ENCODE assay signal across 12 cellular contexts in the genomic region with DNA sequence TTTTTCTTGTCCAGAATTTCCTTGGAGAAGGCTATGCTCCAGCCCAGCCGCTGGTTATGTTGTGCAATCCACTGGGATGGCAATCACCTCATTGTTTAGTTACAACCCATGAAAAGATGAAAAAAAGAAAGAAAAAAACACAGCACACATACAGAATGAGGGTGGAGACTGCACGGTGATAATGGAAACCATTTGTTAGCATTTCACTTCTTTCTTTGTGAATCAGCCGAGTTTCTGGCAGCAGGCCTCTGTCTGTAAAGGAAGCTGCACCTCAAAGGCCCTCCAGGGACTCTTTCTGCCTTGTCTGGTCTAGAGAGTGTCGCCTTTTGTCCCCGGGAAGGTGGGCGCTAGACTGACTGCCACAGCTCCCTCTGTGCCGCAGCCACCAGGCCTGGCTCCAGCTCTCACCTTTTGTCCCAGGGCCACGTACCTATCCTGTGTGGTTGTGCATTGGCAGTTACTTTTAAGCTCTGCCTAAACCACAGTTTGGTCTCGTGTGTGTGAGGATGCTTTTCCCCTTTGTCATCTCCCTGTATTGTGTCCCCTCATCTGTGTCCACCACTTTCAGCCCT. TPM values are rescaled to one million over a fixed set of nuclear protein-coding genes. Genes with fewer than 3 reads are reported as not detected.
A peak's percentile ranks its signal among the peaks of the same experiment; 100 is the strongest.
DNase-seq lines count a peak whose midpoint lies in the region; ATAC-seq and TF ChIP-seq lines count a peak whose summit lies in the region.
"Had no signal": no experiment of that assay in that cellular context is flagged by ENCODE, and none has a peak within 500 bp of the region (broad histone marks: within the 10 kb centered on the region; RNA-seq: fewer than 3 reads in every experiment).

No MANE protein-coding gene starts in this region.

- H3K4me3 ChIP-seq in fibroblast of villous mesenchyme (ENCODE audit: low read depth, low read length) (no peak overlapping the region), skeletal muscle cell (ENCODE audit: low read depth, low read length) (no peak overlapping the region)
- H3K4me3 ChIP-seq: coronary artery had no signal

- TF ChIP-seq CTCF in fibroblast of villous mesenchyme (IDR thresholded peaks at IDR 0.05; ENCODE audit: insufficient read depth, low read depth, low read length), result no peak

- peak; percentile 76 for ATAC-seq in GM18867 (IDR thresholded peaks at IDR 0.05; ENCODE audit: unreplicated experiment)

- DNase-seq in T1000 (lab: John Stamatoyannopoulos, UW) (peak; percentile 48), fibroblast of villous mesenchyme (ENCODE audit: low read depth) (peak; percentile 75), skeletal muscle cell (ENCODE audit: low read depth) (peak; percentile 72), dermis blood vessel endothelial cell (no peak), middle frontal gyrus (ENCODE audit: extremely low spot score, low spot score) (no peak), NCI-H524 (lab: John Stamatoyannopoulos, UW) (no peak)
- DNase-seq in activated effector memory CD4-positive, alpha-beta T cell treated with Interleukin-2 at 50 U/mL for 16 hours, result no peak
- DNase-seq: immature natural killer cell, NCI-H748 treated with DMSO at 0.1 percent for 48 hours, T-helper 2 cell had no signal

RNA-seq across cellular contexts. Expression of gene NGF, which starts 35.6 kb away (rescaled TPM):
- total RNA-seq in fibroblast of villous mesenchyme (0.86 and 1.6 TPM in 2 replicates), dermis blood vessel endothelial cell (0.34 TPM in 1 of 2 replicates, not detected in the other)

Comparison
In these comparisons a context has a peak if more than half of its experiments do, and no peak if none do; other contexts are left out.
1. DNase-seq: peak in T1000 (single experiment), fibroblast of villous mesenchyme (single experiment) and skeletal muscle cell (single experiment); none in dermis blood vessel endothelial cell (single experiment), middle frontal gyrus (single experiment), activated effector memory CD4-positive, alpha-beta T cell treated with Interleukin-2 at 50 U/mL for 16 hours (single experiment) and NCI-H524 (0 of 2).